ENCODE assay signal across 15 cellular contexts in genomic region chr21:15282666-15283065, GRCh38.
"Had no signal": no experiment of that assay in that cellular context is flagged by ENCODE, and none has a peak within 500 bp of the region (broad histone marks: within the 10 kb centered on the region; RNA-seq: fewer than 3 reads in every experiment).

No MANE protein-coding gene starts in this region.

- H3K27ac ChIP-seq: adrenal gland, dorsolateral prefrontal cortex, left lung, upper lobe of left lung had no signal

- DNase-seq: activated naive CD4-positive, alpha-beta T cell treated with anti-CD3 and anti-CD28 coated beads, Interleukin-2, amount 50 U/mL, for 16 hours; activated T-cell treated with anti-CD3 and anti-CD28 coated beads, Interleukin-2, amount 50 U/mL, for 1 hour; adrenal gland; dorsolateral prefrontal cortex; foreskin fibroblast; immature natural killer cell; left lung; mesenchymal stem cell; nucleus accumbens; stimulated activated CD4-positive, alpha-beta T cell treated with anti-CD3 and anti-CD28 coated beads, Interleukin-4, amount 100 ng/mL, for 1 hour; stimulated activated CD8-positive, alpha-beta memory T cell treated with anti-CD3 and anti-CD28 coated beads, Interleukin-4, amount 100 ng/mL, for 48 hours; upper lobe of left lung had no signal

- ATAC-seq: activated CD4-positive, CD25-positive, alpha-beta regulatory T cell treated with anti-CD3 and anti-CD28 coated beads, Interleukin-2, amount 50 U/mL, for 24 hours; left lung; natural killer cell treated with Interleukin-12 subunit alpha and Interleukin-12 subunit beta and Interleukin-15 and Interleukin-18, amount 100 ng/mL, for 72 hours; sciatic nerve had no signal

- H3K9me3 ChIP-seq: adrenal gland, upper lobe of left lung had no signal

- H3K4me3 ChIP-seq: adrenal gland, dorsolateral prefrontal cortex, left lung, upper lobe of left lung had no signal

- H3K4me1 ChIP-seq: adrenal gland, left lung, upper lobe of left lung had no signal

- H3K27me3 ChIP-seq: adrenal gland, dorsolateral prefrontal cortex, left lung, upper lobe of left lung had no signal

- H3K36me3 ChIP-seq: adrenal gland, left lung, upper lobe of left lung had no signal
